ENCODE assay signal across 8 cellular contexts in genomic region chr7:131027287-131027773, GRCh38.
DNase-seq lines count a peak whose midpoint lies in the region; TF ChIP-seq lines count a peak whose summit lies in the region.

No MANE protein-coding gene starts in this region.

- no peaks in the 10 kb centered on the region for H3K9me3 Mint-ChIP-seq in HFFc6

- DNase-seq in AG10803 (ENCODE audit: low read depth) (peak; percentile 99), HFFc6 (peak; percentile 96), fibroblast of the conjunctiva (ENCODE audit: low read depth) (peak; percentile 90), spleen (no peak), NCI-H1105 treated with DMSO at 0.1 percent for 48 hours (lab: John Stamatoyannopoulos, UW) (no peak), prostate gland (ENCODE audit: low spot score) (no peak), kidney glomerular epithelial cell (lab: John Stamatoyannopoulos, UW) (no peak)
- DNase-seq in activated CD4-positive, alpha-beta T cell treated with anti-CD3 and anti-CD28 coated beads, Interleukin-2, amount 50 U/mL, for 48 hours, result peak; percentile 57 to 70

- no peaks in the 10 kb centered on the region; the same call in none of the 2 replicates for H3K27me3 Mint-ChIP-seq in HFFc6 (ENCODE audit: insufficient read depth)

- peak overlapping the region; percentile 96 for H3K27ac Mint-ChIP-seq in HFFc6

- TF ChIP-seq CTCF in AG10803 (conservative IDR thresholded peaks at IDR 0.05; ENCODE audit: low read length) (no peak), HFFc6 (IDR thresholded peaks at IDR 0.05) (0 out of 2 replicates have a peak, but pooled peaks have one; percentile 22), spleen (IDR thresholded peaks at IDR 0.05 in 8 of 11, conservative IDR thresholded peaks at IDR 0.05 in 3 of 11) (no peak), prostate gland (IDR thresholded peaks at IDR 0.05) (no peak)

- H3K4me3 ChIP-seq in AG10803 (ENCODE audit: low read length), result no peak overlapping the region
- peak overlapping the region in 1 of 8 donors; percentile 16 for H3K4me3 ChIP-seq in spleen
- H3K4me3 ChIP-seq in prostate gland, result no peak overlapping the region

- peaks cover 33% of the 10 kb centered on the region for H3K36me3 Mint-ChIP-seq in HFFc6 (ENCODE audit: low read depth)

- no peaks in the 10 kb centered on the region for H3K9me3 ChIP-seq in spleen
- no peaks in the 10 kb centered on the region for H3K9me3 ChIP-seq in prostate gland

- H3K4me1 ChIP-seq in spleen, result peaks cover 41 to 100% (median 88%) of the 10 kb centered on the region in 6 donors
- no peaks in the 10 kb centered on the region for H3K4me1 ChIP-seq in prostate gland (replicated peaks)

- TF ChIP-seq POLR2A in spleen (IDR thresholded peaks at IDR 0.05) (no peak), prostate gland (IDR thresholded peaks at IDR 0.05) (no peak)

- H3K27me3 ChIP-seq in spleen (replicated peaks in 1 of 7), result no peaks in the 10 kb centered on the region
- no peaks in the 10 kb centered on the region for H3K27me3 ChIP-seq in prostate gland (replicated peaks; ENCODE audit: insufficient read depth)

- 34 to 68% (median 48%) methylated on average over 8 of the region's 8 CpGs for WGBS in spleen, 5 donors
- WGBS in prostate gland, result 78% methylated on average over 8 of the region's 8 CpGs

- peak overlapping the region; percentile 80 for H3K4me3 Mint-ChIP-seq in HFFc6

- intact Hi-C loops in spleen (cut with DNase I; ENCODE audit: low total_unique reads), result no loop called here
- intact Hi-C loops in prostate gland (cut with DNase I), result no loop called here

- H3K27ac ChIP-seq in spleen (peak overlapping the region in 7 of 8 donors; percentile 15 to 84 (median 65)), prostate gland (no peak overlapping the region)

- H3K36me3 ChIP-seq in spleen (peaks cover 0 to 11% (median 0%) of the 10 kb centered on the region in 6 donors), prostate gland (no peaks in the 10 kb centered on the region)

- H3K4me1 Mint-ChIP-seq in HFFc6 (ENCODE audit: low read depth), result peaks cover 71% of the 10 kb centered on the region

Comparison
In these comparisons a context has a peak if more than half of its experiments do, and no peak if none do; other contexts are left out.
1. DNase-seq: peak in AG10803 (single experiment), HFFc6 (single experiment), activated CD4-positive, alpha-beta T cell treated with anti-CD3 and anti-CD28 coated beads, Interleukin-2, amount 50 U/mL, for 48 hours (2 of 2) and fibroblast of the conjunctiva (single experiment); none in spleen (single experiment), NCI-H1105 treated with DMSO at 0.1 percent for 48 hours (single experiment), prostate gland (single experiment) and kidney glomerular epithelial cell (single experiment).
2. H3K27ac ChIP-seq: peak in spleen (7 of 8); none in prostate gland (0 of 2).